In genomic region chr5:52788505-52788821, GRCh38 we compare ENCODE assay signal across 8 cellular contexts. TPM values are rescaled to one million over a fixed set of nuclear protein-coding genes. Genes with fewer than 3 reads are reported as not detected.
DNase-seq lines count a peak whose midpoint lies in the region; ATAC-seq and TF ChIP-seq lines count a peak whose summit lies in the region.

No MANE protein-coding gene starts in this region.

- H2BK15ac ChIP-seq in IMR-90 (ENCODE audit: low read depth, low read length), result peak overlapping the region; percentile 72; the same call in 1 of the 3 replicates

- peak overlapping the region; percentile 82 for H3K4ac ChIP-seq in IMR-90 (ENCODE audit: low read depth, low read length)

- TF ChIP-seq CTCF in 22Rv1 (IDR thresholded peaks at IDR 0.05) (peak; percentile 4), IMR-90 (conservative IDR thresholded peaks at IDR 0.05; ENCODE audit: low read depth, low read length) (no peak), colonic mucosa (IDR thresholded peaks at IDR 0.05) (no peak)

- in situ Hi-C loops in IMR-90 (cut with MboI; ENCODE audit: low sequenced_read_pairs), result no loop called here

- peak overlapping the region; percentile 87 for H3K56ac ChIP-seq in IMR-90 (ENCODE audit: extremely low read depth, insufficient read depth, low read length)

- peaks cover 0 to 29% of the 10 kb centered on the region in 2 experiments; a peak in 2 of 4 replicates for H3K79me1 ChIP-seq in IMR-90 (ENCODE audit: low read depth in 1 of 2, low read length in 2 of 2)

- H3K9ac ChIP-seq in IMR-90 (ENCODE audit: low read depth, low read length) (peak overlapping the region; percentile 97), colonic mucosa (ENCODE audit: low read depth in 2 of 2, low read length in 2 of 2) (peak overlapping the region; percentile 74 to 84), muscle layer of colon (ENCODE audit: low read length) (peak overlapping the region; percentile 81)

- TF ChIP-seq RAD21 in IMR-90 (IDR thresholded peaks at IDR 0.05; ENCODE audit: low read length), result no peak

- H3K4me1 ChIP-seq in IMR-90 (ENCODE audit: control insufficient read depth, insufficient read depth, low read length) (peaks cover 10% of the 10 kb centered on the region), colonic mucosa (peaks cover 4% of the 10 kb centered on the region), muscle layer of colon (ENCODE audit: insufficient read depth, low read length) (peaks cover 25% of the 10 kb centered on the region)

- H3K9me1 ChIP-seq in IMR-90 (ENCODE audit: insufficient read depth, low read length), result peaks cover 3% of the 10 kb centered on the region

- no peaks in the 10 kb centered on the region for H3K9me3 ChIP-seq in IMR-90 (ENCODE audit: control insufficient read depth, insufficient read depth, low read length)
- H3K9me3 ChIP-seq in colonic mucosa, result no peaks in the 10 kb centered on the region
- no peaks in the 10 kb centered on the region for H3K9me3 ChIP-seq in muscle layer of colon (ENCODE audit: low read length)

- peak overlapping the region; percentile 72 for H2BK5ac ChIP-seq in IMR-90 (ENCODE audit: low read depth, low read length, poor library complexity, severe bottlenecking)

- peak overlapping the region; percentile 29; the same call in 1 of the 2 replicates for H2BK20ac ChIP-seq in IMR-90 (ENCODE audit: low read depth, low read length)

- peak overlapping the region; percentile 74 for H4K91ac ChIP-seq in IMR-90 (ENCODE audit: insufficient read depth, low read depth, low read length)

- POLR2A ChIA-PET in IMR-90 (lab: Charles Lee; ENCODE audit: unreplicated experiment), result interaction anchor here (0.6 to 1.1 kb wide), 3 partner anchors 16 to 212 kb away, joined by 3 to 35 read pairs (median 6); no protein-coding TSS in a partner anchor

- CTCF ChIA-PET in IMR-90 (lab: Yijun Ruan, JAX), result interaction anchor here (0.7 to 1.5 kb wide), 3 partner anchors 11 to 256 kb away, joined by 3 to 4 read pairs (median 3); no protein-coding TSS in a partner anchor

- H3K27ac ChIP-seq in 22Rv1 (peak overlapping the region; percentile 86), IMR-90 (ENCODE audit: insufficient read depth, low read length) (peak overlapping the region; percentile 87), colonic mucosa (peak overlapping the region; percentile 97), muscle layer of colon (ENCODE audit: low read depth, low read length) (peak overlapping the region; percentile 85)

- peak overlapping the region; percentile 92 for H3K4me2 ChIP-seq in IMR-90 (ENCODE audit: low read depth, low read length)

- peak overlapping the region; percentile 82 for H2BK120ac ChIP-seq in IMR-90 (ENCODE audit: low read depth, low read length)

- no peak; the same call in 1 of the 2 replicates for ATAC-seq in IMR-90 (ENCODE audit: low read depth)

- peak overlapping the region; percentile 74 for H2AK9ac ChIP-seq in IMR-90 (replicated peaks; ENCODE audit: low read depth, low read length, poor library complexity)

- no CpG with 5 or more reads among the region's 7 CpGs for WGBS in IMR-90 (ENCODE audit: extremely low coverage in 2 of 2, insufficient read length in 1 of 2), 2 experiments

- peak overlapping the region; percentile 97 for H3K23ac ChIP-seq in IMR-90 (ENCODE audit: low read depth, low read length)

- 0 out of 2 replicates have a peak, but pooled peaks cover 5% of the 10 kb centered on the region for H4K20me1 ChIP-seq in IMR-90 (ENCODE audit: insufficient read depth, low read length)

- peak overlapping the region; percentile 82 for H3K14ac ChIP-seq in IMR-90 (replicated peaks; ENCODE audit: low read depth, low read length)

- TF ChIP-seq POLR2A in IMR-90 (IDR thresholded peaks at IDR 0.05; ENCODE audit: low read depth, low read length), result no peak

- H4K8ac ChIP-seq in IMR-90 (ENCODE audit: low read depth in 2 of 2, low read length in 2 of 2), result peak overlapping the region; percentile 7 to 22; a peak in 3 of 4 replicates

- H3K36me3 ChIP-seq in IMR-90 (ENCODE audit: control insufficient read depth, insufficient read depth, low read length) (peaks cover 1% of the 10 kb centered on the region; the same call in 1 of the 2 replicates), colonic mucosa (no peaks in the 10 kb centered on the region), muscle layer of colon (ENCODE audit: insufficient read depth, low read length) (no peaks in the 10 kb centered on the region)

- H2AFZ ChIP-seq in IMR-90 (replicated peaks; ENCODE audit: low read length, poor library complexity), result peak overlapping the region; percentile 92

- no TSS peak for BruUV-seq in IMR-90 (replicated peaks; lab: Mats Ljungman, UMichigan)

- no peaks in the 10 kb centered on the region for H3K27me3 ChIP-seq in IMR-90 (ENCODE audit: control insufficient read depth, insufficient read depth, low read length)
- H3K27me3 ChIP-seq in colonic mucosa, result no peaks in the 10 kb centered on the region
- H3K27me3 ChIP-seq in muscle layer of colon (ENCODE audit: control insufficient read depth in 1 of 2, insufficient read depth in 2 of 2, low read length in 2 of 2), result no peaks in the 10 kb centered on the region

- intact Hi-C loops in IMR-90 (cut with micrococcal nuclease), result loop anchor here (2.0 to 5.0 kb wide), 3 partner anchors 41 to 124 kb away; no protein-coding TSS in a partner anchor
- intact Hi-C loops in colonic mucosa (cut with DNase I), result loop anchor here (10.0 kb wide), 1 partner anchor 306 kb away; no protein-coding TSS in a partner anchor

- dilution Hi-C loops in IMR-90 (cut with HindIII; ENCODE audit: low sequenced_read_pairs, unreplicated experiment), result no loop called here

- peak overlapping the region; percentile 90 for H3K18ac ChIP-seq in IMR-90 (ENCODE audit: low read depth, low read length)

- DNase-seq in IMR-90, result no peak
- no peak for DNase-seq in colonic mucosa
- no peak for DNase-seq in NCI-H128 (lab: John Stamatoyannopoulos, UW; ENCODE audit: unreplicated experiment)
- no peak for DNase-seq in stimulated activated naive CD4-positive, alpha-beta T cell (lab: John Stamatoyannopoulos, UW)
- DNase-seq in germinal center (ENCODE audit: low spot score), result no peak
- DNase-seq in DMS 273 treated with DMSO at 0.1 percent for 48 hours (lab: John Stamatoyannopoulos, UW), result no peak

- H4K5ac ChIP-seq in IMR-90 (ENCODE audit: low read depth, low read length), result peak overlapping the region; percentile 37

- peak overlapping the region; percentile 61 for H3K4me3 ChIP-seq in IMR-90 (ENCODE audit: insufficient read depth, low read depth, low read length)
- peak overlapping the region; percentile 74 for H3K4me3 ChIP-seq in colonic mucosa
- H3K4me3 ChIP-seq in muscle layer of colon (ENCODE audit: low read depth in 1 of 2, low read length in 2 of 2), result peak overlapping the region; percentile 78 to 92

- peak overlapping the region; percentile 49 for H2AK5ac ChIP-seq in IMR-90 (ENCODE audit: low read depth, low read length)

TF ChIP-seq in IMR-90, 13 proteins besides CTCF, POLR2A, EP300 and RAD21:
- TF ChIP-seq MAZ (IDR thresholded peaks at IDR 0.05; ENCODE audit: borderline replicate concordance, low read depth, low read length), result no peak
- no peak for TF ChIP-seq NFE2L2 (IDR thresholded peaks at IDR 0.05; ENCODE audit: low read depth, low read length)
- TF ChIP-seq MAFK (IDR thresholded peaks at IDR 0.05; ENCODE audit: low read depth, low read length), result no peak
- no peak for TF ChIP-seq USF2 (IDR thresholded peaks at IDR 0.05; ENCODE audit: low read depth, low read length)
- TF ChIP-seq RFX5 (IDR thresholded peaks at IDR 0.05; ENCODE audit: low read depth, low read length), result no peak
- no peak for TF ChIP-seq FOS (IDR thresholded peaks at IDR 0.05; ENCODE audit: low read depth, low read length)
- TF ChIP-seq BHLHE40 (IDR thresholded peaks at IDR 0.05; ENCODE audit: low read depth, low read length), result no peak
- no peak for TF ChIP-seq MXI1 (IDR thresholded peaks at IDR 0.05; ENCODE audit: borderline replicate concordance, low read depth, low read length)
- no peak for TF ChIP-seq ELK1 (IDR thresholded peaks at IDR 0.05; ENCODE audit: borderline replicate concordance, low read depth, low read length)
- no peak for TF ChIP-seq SMC3 (IDR thresholded peaks at IDR 0.05; ENCODE audit: low read depth, low read length)
- no peak for TF ChIP-seq CHD1 (IDR thresholded peaks at IDR 0.05; ENCODE audit: low read depth, low read length)
- no peak for TF ChIP-seq RCOR1 (IDR thresholded peaks at IDR 0.05; ENCODE audit: insufficient replicate concordance, low read length)

RNA-seq across cellular contexts. Expression of gene ITGA1, which starts 0.7 kb away (rescaled TPM):
- 74.4 and 95.2 TPM in 2 replicates for total RNA-seq in IMR-90 (2012; rRNA removed)
- polyA plus RNA-seq in IMR-90 (2012; rRNA removed), result 17.5 and 22.3 TPM in 2 replicates
- 4.4 and 10.5 TPM in 2 replicates for polyA plus RNA-seq in IMR-90 (2012; cell fraction: cytosol; rRNA removed)
- 5.5 and 36.2 TPM in 2 replicates for polyA plus RNA-seq in IMR-90 (2012; cell fraction: nucleus; rRNA removed; ENCODE audit: low replicate concordance)
- 10 to 100 TPM; 19.2 to 52.5 TPM for total RNA-seq in colonic mucosa

RNA-seq across cellular contexts. Expression of gene PELO, which starts 0.7 kb away (rescaled TPM):
- 48.9 and 49.7 TPM in 2 replicates for total RNA-seq in IMR-90 (2012; rRNA removed)
- 42.4 and 43.7 TPM in 2 replicates for polyA plus RNA-seq in IMR-90 (2012; rRNA removed)
- 34.3 and 38.4 TPM in 2 replicates for polyA plus RNA-seq in IMR-90 (2012; cell fraction: cytosol; rRNA removed)
- 32.6 and 34.9 TPM in 2 replicates for polyA plus RNA-seq in IMR-90 (2012; cell fraction: nucleus; rRNA removed; ENCODE audit: low replicate concordance)
- 10 to 100 TPM; 15.2 to 24.7 TPM for total RNA-seq in colonic mucosa
